In genomic region chr7:25557930-25558329, GRCh38 we compare ENCODE assay signal across 23 cellular contexts.
"Had no signal": no experiment of that assay in that cellular context is flagged by ENCODE, and none has a peak within 500 bp of the region (broad histone marks: within the 10 kb centered on the region; RNA-seq: fewer than 3 reads in every experiment).

No MANE protein-coding gene starts in this region.

- H3K36me3 ChIP-seq: breast epithelium, neutrophil, ovary, right lobe of liver, thoracic aorta, upper lobe of left lung, vagina had no signal

- H3K4me1 ChIP-seq: breast epithelium, right lobe of liver, vagina had no signal

- H3K9me3 ChIP-seq: neutrophil, ovary, right lobe of liver, thoracic aorta, upper lobe of left lung, vagina had no signal

- H3K27me3 ChIP-seq: breast epithelium, ovary, right lobe of liver, upper lobe of left lung, vagina had no signal

- DNase-seq: activated CD4-positive, alpha-beta T cell treated with anti-CD3 and anti-CD28 coated beads for 36 hours; activated CD4-positive, CD25-positive, alpha-beta regulatory T cell; activated CD8-positive, alpha-beta memory T cell treated with anti-CD3 and anti-CD28 coated beads, Interleukin-2, amount 10 ng/mL, durations not matched to agents 7 days and 5 days; activated CD8-positive, alpha-beta T cell treated with anti-CD3 and anti-CD28 coated beads, Interleukin-2, amount 10 ng/mL, durations not matched to agents 7 days and 5 days; activated naive CD8-positive, alpha-beta T cell treated with anti-CD3 and anti-CD28 coated beads, Interleukin-2, amount 50 U/mL, for 24 hours; activated T-cell treated with anti-CD3 and anti-CD28 coated beads, Interleukin-2, amount 50 U/mL, for 48 hours; amygdala; effector CD8-positive, alpha-beta T cell; erythroblast; head of caudate nucleus; hippocampal formation; left cardiac atrium; right lobe of liver; stimulated activated CD4-positive, alpha-beta T cell treated with anti-CD3 and anti-CD28 coated beads, Interleukin-4, amount 100 ng/mL, for 24 hours; T-helper 2 cell; upper lobe of left lung had no signal

- H3K27ac ChIP-seq: breast epithelium, neutrophil, right lobe of liver, thoracic aorta, upper lobe of left lung, vagina had no signal

- H3K4me3 ChIP-seq: breast epithelium, ovary, right lobe of liver, thoracic aorta, upper lobe of left lung, vagina had no signal

- ATAC-seq: activated CD4-positive, alpha-beta T cell treated with anti-CD3 and anti-CD28 coated beads for 36 hours; activated CD8-positive, alpha-beta memory T cell treated with anti-CD3 and anti-CD28 coated beads, Interleukin-2, amount 10 ng/mL, durations not matched to agents 7 days and 5 days; activated CD8-positive, alpha-beta T cell treated with anti-CD3 and anti-CD28 coated beads, Interleukin-2, amount 10 ng/mL, durations not matched to agents 7 days and 5 days; activated naive CD8-positive, alpha-beta T cell treated with anti-CD3 and anti-CD28 coated beads, Interleukin-2, amount 50 U/mL, for 24 hours; left cardiac atrium; natural killer cell treated with Interleukin-12 subunit alpha and Interleukin-12 subunit beta and Interleukin-15 and Interleukin-18, amount 100 ng/mL, for 72 hours; right lobe of liver; stimulated activated effector memory CD8-positive, alpha-beta T cell treated with anti-CD3 and anti-CD28 coated beads, Interleukin-12 subunit alpha, Interleukin-12 subunit beta, amount 100 ng/mL, for 72 hours had no signal
